21 cellular contexts compared by ENCODE assay signal in genomic region chr6:2716926-2717700, GRCh38.
"Had no signal": no experiment of that assay in that cellular context is flagged by ENCODE, and none has a peak within 500 bp of the region (broad histone marks: within the 10 kb centered on the region; RNA-seq: fewer than 3 reads in every experiment).

No MANE protein-coding gene starts in this region.

- H3K4me3 ChIP-seq: MG63 had no signal

- H3K27me3 ChIP-seq: MG63 had no signal

- H3K36me3 ChIP-seq: MG63 had no signal

- ATAC-seq: Panc1, PC-3, SK-N-SH treated with all-trans-retinoic acid at 6 μM for 48 hours had no signal

- DNase-seq: Karpas-422, KG1, MG63, NCI-H1092, NCI-H1436, NCI-H187, NCI-H2029, NCI-H2081 treated with DMSO at 0.1 percent for 48 hours, NCI-H2171, NCI-H226, NCI-H446, NCI-H510A, NCI-H524 treated with DMSO at 0.1 percent for 48 hours, NCI-H69, NCI-H774, PC-3, SHP77 had no signal

- H3K9me3 ChIP-seq: MG63 had no signal

- H3K27ac ChIP-seq: HL-60, RWPE1 had no signal
